Comparison of ENCODE assay signal across 8 cellular contexts in the genomic region with DNA sequence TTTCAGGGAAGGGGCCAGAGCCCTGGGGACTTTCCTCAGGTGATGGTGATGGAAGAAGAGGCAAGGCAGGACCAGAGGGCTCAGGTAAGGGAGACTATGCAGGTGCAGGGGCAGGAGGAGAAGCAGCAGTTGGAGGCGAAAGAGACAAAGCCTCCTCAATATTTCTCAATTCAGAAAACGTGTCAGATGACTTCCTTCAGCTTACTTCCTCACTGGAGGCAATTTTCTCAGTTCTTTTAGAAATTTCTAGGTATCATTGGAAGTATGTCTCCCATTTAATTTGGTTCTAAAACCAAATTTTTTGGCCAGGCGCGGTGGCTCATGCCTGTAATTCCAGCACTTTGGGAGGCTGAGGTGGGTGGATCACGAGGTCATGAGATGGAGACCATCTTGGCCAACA.
A peak's percentile ranks its signal among the peaks of the same experiment; 100 is the strongest.
DNase-seq lines count a peak whose midpoint lies in the region; ATAC-seq lines count a peak whose summit lies in the region.
"Not testable (repeated sequence)": the region's sequence is repeated elsewhere in the genome, so short reads cannot be mapped to it uniquely, and the experiment has no call there.

No MANE protein-coding gene starts in this region.

- H3K4me1 ChIP-seq in CD8-positive, alpha-beta memory T cell (ENCODE audit: insufficient read depth, low read length), result peaks cover 45% of the 10 kb centered on the region
- peaks cover 35 to 43% of the 10 kb centered on the region in 2 donors for H3K4me1 ChIP-seq in naive thymus-derived CD4-positive, alpha-beta T cell (ENCODE audit: control insufficient read depth in 2 of 2, insufficient read depth in 2 of 2, low read length in 2 of 2)

- ATAC-seq in naive thymus-derived CD4-positive, alpha-beta T cell, result not testable (repeated sequence)

- H3K4me3 Mint-ChIP-seq in CD8-positive, alpha-beta memory T cell; T-helper 2 cell treated with Interferon-gamma antibody and Interleukin-4, amounts not matched to agents 5 μg/mL and 100 μg/mL, for 36 hours: not testable (repeated sequence)
- H3K4me3 Mint-ChIP-seq in activated naive CD8-positive, alpha-beta T cell, result peak overlapping the region; percentile 45
- peak overlapping the region in 9 of 10 donors; percentile 24 to 88 (median 69) for H3K4me3 Mint-ChIP-seq in naive thymus-derived CD4-positive, alpha-beta T cell

- peaks cover 40 to 50% (median 42%) of the 10 kb centered on the region in 3 donors for H3K4me1 Mint-ChIP-seq in CD8-positive, alpha-beta memory T cell
- H3K4me1 Mint-ChIP-seq in T-helper 2 cell treated with Interferon-gamma antibody and Interleukin-4, amounts not matched to agents 5 μg/mL and 100 μg/mL, for 36 hours (ENCODE audit: low read depth), result peaks cover 33% of the 10 kb centered on the region
- H3K4me1 Mint-ChIP-seq in activated naive CD8-positive, alpha-beta T cell (ENCODE audit: low read depth), result peaks cover 46% of the 10 kb centered on the region
- H3K4me1 Mint-ChIP-seq in naive thymus-derived CD4-positive, alpha-beta T cell, result peaks cover 29 to 54% (median 39%) of the 10 kb centered on the region in 7 donors

- intact Hi-C loops in naive thymus-derived CD4-positive, alpha-beta T cell (cut with micrococcal nuclease), result loop anchor here (1.0 to 10.0 kb wide), 4 partner anchors 8 to 154 kb away; no protein-coding TSS in a partner anchor

- not testable (repeated sequence) for H3K27ac ChIP-seq in CD8-positive, alpha-beta memory T cell (ENCODE audit: low read depth, low read length)
- H3K27ac ChIP-seq in naive thymus-derived CD4-positive, alpha-beta T cell (ENCODE audit: low read depth, low read length), result peak overlapping the region; percentile 77

- DNase-seq in AML-193 (lab: John Stamatoyannopoulos, UW) (peak; percentile 37 to 57), MV-4-11 (lab: John Stamatoyannopoulos, UW) (peak; percentile 41), SIG-M5 treated with dmso at 0.1 percent for 504 hours (lab: John Stamatoyannopoulos, UW; ENCODE audit: unreplicated experiment) (peak; percentile 52)
- DNase-seq in CD8-positive, alpha-beta memory T cell, result peak in 1 of 5 donors; percentile 16
- not testable (repeated sequence) for DNase-seq in T-helper 2 cell treated with Interferon-gamma antibody and Interleukin-4, amounts not matched to agents 5 μg/mL and 100 μg/mL, for 36 hours (ENCODE audit: low spot score); naive thymus-derived CD4-positive, alpha-beta T cell
- peak; percentile 46 for DNase-seq in activated CD8-positive, alpha-beta memory T cell treated with anti-CD3 and anti-CD28 coated beads, Interleukin-2, amount 50 U/mL, for 48 hours

- H3K27me3 Mint-ChIP-seq in CD8-positive, alpha-beta memory T cell; T-helper 2 cell treated with Interferon-gamma antibody and Interleukin-4, amounts not matched to agents 5 μg/mL and 100 μg/mL, for 36 hours (ENCODE audit: low read depth); activated naive CD8-positive, alpha-beta T cell; naive thymus-derived CD4-positive, alpha-beta T cell: not testable (repeated sequence)

- H3K9me3 ChIP-seq in CD8-positive, alpha-beta memory T cell (ENCODE audit: low read length); naive thymus-derived CD4-positive, alpha-beta T cell (ENCODE audit: control insufficient read depth in 2 of 3, low read length in 3 of 3): not testable (repeated sequence)

- not testable (repeated sequence) for H3K36me3 ChIP-seq in CD8-positive, alpha-beta memory T cell (ENCODE audit: insufficient read depth, low read length); naive thymus-derived CD4-positive, alpha-beta T cell (ENCODE audit: control insufficient read depth in 2 of 3, insufficient read depth in 3 of 3, low read length in 3 of 3)

- POLR2A ChIA-PET in CD8-positive, alpha-beta memory T cell (lab: Charles Lee), result not testable (repeated sequence)
- POLR2A ChIA-PET in naive thymus-derived CD4-positive, alpha-beta T cell (lab: Charles Lee), result interaction anchor here (0.7 to 7.7 kb wide), 5 partner anchors 12 to 836 kb away, joined by 3 to 143 read pairs (median 3); no protein-coding TSS in a partner anchor

- H3K27me3 ChIP-seq in CD8-positive, alpha-beta memory T cell (ENCODE audit: insufficient read depth, low read length, poor library complexity, severe bottlenecking); naive thymus-derived CD4-positive, alpha-beta T cell (ENCODE audit: control insufficient read depth in 2 of 2, insufficient read depth in 2 of 2, low read length in 2 of 2): not testable (repeated sequence)

- not testable (repeated sequence) for H3K4me3 ChIP-seq in CD8-positive, alpha-beta memory T cell (ENCODE audit: low read length); naive thymus-derived CD4-positive, alpha-beta T cell (ENCODE audit: low read length)

- CTCF ChIA-PET in CD8-positive, alpha-beta memory T cell (lab: Charles Lee), result interaction anchor here (1.7 to 2.0 kb wide), 2 partner anchors 15 to 26 kb away, joined by 5 to 7 read pairs; no protein-coding TSS in a partner anchor
- CTCF ChIA-PET in naive thymus-derived CD4-positive, alpha-beta T cell (lab: Charles Lee), result interaction anchor here (1.0 kb wide), 1 partner anchor 32 kb away, joined by 3 read pairs; no protein-coding TSS in a partner anchor

- not testable (repeated sequence) for H3K36me3 Mint-ChIP-seq in CD8-positive, alpha-beta memory T cell; T-helper 2 cell treated with Interferon-gamma antibody and Interleukin-4, amounts not matched to agents 5 μg/mL and 100 μg/mL, for 36 hours (ENCODE audit: low read depth); activated naive CD8-positive, alpha-beta T cell; naive thymus-derived CD4-positive, alpha-beta T cell

- peak overlapping the region in 7 of 8 donors; percentile 34 to 94 (median 60) for H3K27ac Mint-ChIP-seq in CD8-positive, alpha-beta memory T cell
- peak overlapping the region; percentile 77 for H3K27ac Mint-ChIP-seq in T-helper 2 cell treated with Interferon-gamma antibody and Interleukin-4, amounts not matched to agents 5 μg/mL and 100 μg/mL, for 36 hours
- peak overlapping the region; percentile 99 for H3K27ac Mint-ChIP-seq in activated naive CD8-positive, alpha-beta T cell
- peak overlapping the region; percentile 60 to 99 (median 93) for H3K27ac Mint-ChIP-seq in naive thymus-derived CD4-positive, alpha-beta T cell

- not testable (repeated sequence) for H3K9me3 Mint-ChIP-seq in CD8-positive, alpha-beta memory T cell; T-helper 2 cell treated with Interferon-gamma antibody and Interleukin-4, amounts not matched to agents 5 μg/mL and 100 μg/mL, for 36 hours; activated naive CD8-positive, alpha-beta T cell (ENCODE audit: low read depth); naive thymus-derived CD4-positive, alpha-beta T cell
